ENCODE assay signal across 8 cellular contexts in genomic region chr10:101174319-101174718, GRCh38. TPM values are rescaled to one million over a fixed set of nuclear protein-coding genes. Genes with fewer than 3 reads are reported as not detected.
"Had no signal": no experiment of that assay in that cellular context is flagged by ENCODE, and none has a peak within 500 bp of the region (broad histone marks: within the 10 kb centered on the region; RNA-seq: fewer than 3 reads in every experiment).

No MANE protein-coding gene starts in this region.

- H3K4me3 ChIP-seq: GM12878 had no signal

- ATAC-seq: GM12878 had no signal

- DNase-seq: GDM1, GF-D8 had no signal

- FAIRE-seq: G401.6, GM12878, GM12891, GM12892, GM18507, GM19239 had no signal

RNA-seq across cellular contexts. Expression of gene TLX1, which starts 43.2 kb away (rescaled TPM):
- total RNA-seq: GM12878 had no signal
- polyA plus RNA-seq: GM12878 had no signal

RNA-seq across cellular contexts. Expression of gene LBX1, which starts 54.9 kb away (rescaled TPM):
- total RNA-seq: GM12878 had no signal
- polyA plus RNA-seq: GM12878 had no signal
